Comparison of ENCODE assay signal across 1 cellular context in genomic region chr20:50478162-50479036, GRCh38.
A peak's percentile ranks its signal among the peaks of the same experiment; 100 is the strongest.
TF ChIP-seq lines count a peak whose summit lies in the region.

No MANE protein-coding gene starts in this region.

TF ChIP-seq in K562, 482 proteins besides CTCF, POLR2A, EP300 and RAD21 (continued from another document and continues in another):
- peak; percentile 56; the same call in 1 of the 2 replicates for TF ChIP-seq E2F1 (CRISPR knock-in tag; IDR thresholded peaks at IDR 0.05)
- TF ChIP-seq GTF2E2 (tag; IDR thresholded peaks at IDR 0.05), result no peak
- TF ChIP-seq ZKSCAN3 (CRISPR knock-in tag; IDR thresholded peaks at IDR 0.05), result no peak
- peak; percentile 74 for TF ChIP-seq ESRRA (IDR thresholded peaks at IDR 0.05; ENCODE audit: borderline replicate concordance, low read depth)
- TF ChIP-seq ZNF41 (CRISPR knock-in tag; conservative IDR thresholded peaks at IDR 0.05), result 0 out of 2 replicates have a peak, but pooled peaks have one; percentile 4
- no peak for TF ChIP-seq TRIM25 (IDR thresholded peaks at IDR 0.05; ENCODE audit: borderline replicate concordance)
- TF ChIP-seq ZNF77 (CRISPR knock-in tag; IDR thresholded peaks at IDR 0.05), result no peak
- TF ChIP-seq, protein P1, sequence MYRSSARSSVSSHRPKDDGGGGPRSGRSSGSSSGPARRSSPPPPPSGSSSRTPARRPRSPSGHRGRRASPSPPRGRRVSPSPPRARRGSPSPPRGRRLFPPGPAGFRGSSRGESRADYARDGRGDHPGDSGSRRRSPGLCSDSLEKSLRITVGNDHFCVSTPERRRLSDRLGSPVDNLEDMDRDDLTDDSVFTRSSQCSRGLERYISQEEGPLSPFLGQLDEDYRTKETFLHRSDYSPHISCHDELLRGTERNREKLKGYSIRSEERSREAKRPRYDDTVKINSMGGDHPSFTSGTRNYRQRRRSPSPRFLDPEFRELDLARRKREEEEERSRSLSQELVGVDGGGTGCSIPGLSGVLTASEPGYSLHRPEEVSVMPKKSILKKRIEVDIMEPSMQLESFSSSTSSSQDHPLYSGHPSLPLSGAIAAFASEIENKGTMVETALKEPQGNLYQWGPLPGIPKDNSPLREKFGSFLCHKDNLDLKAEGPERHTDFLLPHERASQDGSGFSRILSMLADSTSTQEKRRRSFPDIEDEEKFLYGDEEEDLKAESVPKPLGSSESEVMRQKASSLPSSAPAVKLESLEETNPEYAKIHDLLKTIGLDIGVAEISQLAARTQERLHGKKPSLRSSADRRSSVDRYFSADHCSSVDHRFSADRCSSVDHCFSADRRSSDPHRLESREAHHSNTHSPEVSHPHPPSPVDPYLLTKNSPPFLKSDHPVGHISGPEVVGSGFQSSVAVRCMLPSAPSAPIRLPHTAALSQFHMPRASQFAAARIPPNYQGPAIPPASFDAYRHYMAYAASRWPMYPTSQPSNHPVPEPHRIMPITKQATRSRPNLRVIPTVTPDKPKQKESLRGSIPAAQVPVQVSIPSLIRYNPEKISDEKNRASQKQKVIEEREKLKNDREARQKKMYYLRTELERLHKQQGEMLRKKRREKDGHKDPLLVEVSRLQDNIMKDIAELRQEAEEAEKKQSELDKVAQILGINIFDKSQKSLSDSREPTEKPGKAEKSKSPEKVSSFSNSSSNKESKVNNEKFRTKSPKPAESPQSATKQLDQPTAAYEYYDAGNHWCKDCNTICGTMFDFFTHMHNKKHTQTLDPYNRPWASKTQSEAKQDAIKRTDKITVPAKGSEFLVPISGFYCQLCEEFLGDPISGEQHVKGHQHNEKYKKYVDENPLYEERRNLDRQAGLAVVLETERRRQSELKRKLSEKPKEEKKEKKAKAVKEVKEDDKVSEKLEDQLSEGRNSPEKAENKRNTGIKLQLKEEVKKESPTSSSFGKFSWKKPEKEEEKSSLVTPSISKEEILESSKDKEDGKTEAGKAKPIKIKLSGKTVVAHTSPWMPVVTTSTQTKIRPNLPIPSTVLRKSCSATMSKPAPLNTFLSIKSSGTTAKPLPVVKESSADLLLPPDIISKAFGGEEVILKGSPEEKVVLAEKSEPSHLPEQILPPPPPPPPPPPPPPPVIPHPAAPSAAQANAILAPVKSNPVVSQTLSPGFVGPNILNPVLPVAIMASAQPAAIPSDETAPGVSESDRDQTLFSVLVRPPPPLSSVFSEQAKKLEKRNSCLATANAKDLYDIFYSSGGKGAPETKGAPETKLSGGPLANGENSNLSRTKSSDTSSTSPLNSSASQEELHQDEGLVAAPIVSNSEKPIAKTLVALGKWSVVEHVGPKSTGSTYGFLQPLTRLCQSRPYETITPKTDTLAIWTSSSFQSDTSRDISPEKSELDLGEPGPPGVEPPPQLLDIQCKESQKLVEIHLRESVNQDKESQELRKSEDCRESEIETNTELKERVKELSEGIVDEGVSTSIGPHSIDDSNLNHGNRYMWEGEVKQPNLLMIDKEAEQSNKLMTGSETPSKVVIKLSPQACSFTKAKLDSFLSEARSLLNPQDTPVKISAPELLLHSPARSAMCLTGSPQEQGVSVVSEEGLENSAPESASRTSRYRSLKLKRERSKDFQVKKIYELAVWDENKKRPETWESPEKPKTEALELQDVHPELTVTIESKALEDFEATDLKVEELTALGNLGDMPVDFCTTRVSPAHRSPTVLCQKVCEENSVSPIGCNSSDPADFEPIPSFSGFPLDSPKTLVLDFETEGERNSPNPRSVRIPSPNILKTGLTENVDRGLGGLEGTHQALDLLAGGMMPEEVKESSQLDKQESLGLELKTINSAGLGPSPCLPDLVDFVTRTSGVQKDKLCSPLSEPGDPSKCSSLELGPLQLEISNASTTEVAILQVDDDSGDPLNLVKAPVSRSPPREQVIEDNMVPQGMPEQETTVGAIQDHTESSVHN (IDR thresholded peaks at IDR 0.05; ENCODE audit: borderline replicate concordance in 1 of 2, low read depth in 1 of 2), result no peak
- peak in 1 of 2 experiments; percentile 81; a peak in 2 of 4 replicates for TF ChIP-seq RCOR1 (IDR thresholded peaks at IDR 0.05; ENCODE audit: borderline replicate concordance in 1 of 2, low read depth in 2 of 2, low read length in 2 of 2)
- TF ChIP-seq TBP (optimal IDR thresholded peaks at IDR 0.05; ENCODE audit: low read depth, low read length), result no peak
- TF ChIP-seq ZNF507 (tag; conservative IDR thresholded peaks at IDR 0.05), result no peak
- TF ChIP-seq ZFPM2 (CRISPR knock-in tag; IDR thresholded peaks at IDR 0.05), result no peak
- no peak for TF ChIP-seq FUS (optimal IDR thresholded peaks at IDR 0.05; ENCODE audit: low read depth, low read length)
- 0 out of 2 replicates have a peak, but pooled peaks have one; percentile 54 for TF ChIP-seq ZBTB9 (CRISPR knock-in tag; IDR thresholded peaks at IDR 0.05)
- TF ChIP-seq ZNF407 (IDR thresholded peaks at IDR 0.05; ENCODE audit: low read depth), result no peak
- TF ChIP-seq, protein P2, sequence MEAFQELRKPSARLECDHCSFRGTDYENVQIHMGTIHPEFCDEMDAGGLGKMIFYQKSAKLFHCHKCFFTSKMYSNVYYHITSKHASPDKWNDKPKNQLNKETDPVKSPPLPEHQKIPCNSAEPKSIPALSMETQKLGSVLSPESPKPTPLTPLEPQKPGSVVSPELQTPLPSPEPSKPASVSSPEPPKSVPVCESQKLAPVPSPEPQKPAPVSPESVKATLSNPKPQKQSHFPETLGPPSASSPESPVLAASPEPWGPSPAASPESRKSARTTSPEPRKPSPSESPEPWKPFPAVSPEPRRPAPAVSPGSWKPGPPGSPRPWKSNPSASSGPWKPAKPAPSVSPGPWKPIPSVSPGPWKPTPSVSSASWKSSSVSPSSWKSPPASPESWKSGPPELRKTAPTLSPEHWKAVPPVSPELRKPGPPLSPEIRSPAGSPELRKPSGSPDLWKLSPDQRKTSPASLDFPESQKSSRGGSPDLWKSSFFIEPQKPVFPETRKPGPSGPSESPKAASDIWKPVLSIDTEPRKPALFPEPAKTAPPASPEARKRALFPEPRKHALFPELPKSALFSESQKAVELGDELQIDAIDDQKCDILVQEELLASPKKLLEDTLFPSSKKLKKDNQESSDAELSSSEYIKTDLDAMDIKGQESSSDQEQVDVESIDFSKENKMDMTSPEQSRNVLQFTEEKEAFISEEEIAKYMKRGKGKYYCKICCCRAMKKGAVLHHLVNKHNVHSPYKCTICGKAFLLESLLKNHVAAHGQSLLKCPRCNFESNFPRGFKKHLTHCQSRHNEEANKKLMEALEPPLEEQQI (IDR thresholded peaks at IDR 0.05), result no peak
- no peak for TF ChIP-seq HBP1 (CRISPR knock-in tag; IDR thresholded peaks at IDR 0.05)
- TF ChIP-seq XRCC4 (IDR thresholded peaks at IDR 0.05; ENCODE audit: extremely low read depth, insufficient read depth, insufficient read length), result no peak
- no peak for TF ChIP-seq OTX1 (CRISPR knock-in tag; IDR thresholded peaks at IDR 0.05)
- no peak for TF ChIP-seq ZNF408 (CRISPR knock-in tag; IDR thresholded peaks at IDR 0.05; ENCODE audit: low read depth)
- TF ChIP-seq NUFIP1 (IDR thresholded peaks at IDR 0.05; ENCODE audit: partially characterized antibody), result no peak
- TF ChIP-seq SRSF7 (optimal IDR thresholded peaks at IDR 0.05; ENCODE audit: low read depth, low read length), result no peak
- TF ChIP-seq HNRNPL (IDR thresholded peaks at IDR 0.05; ENCODE audit: low read depth, low read length), result no peak
- TF ChIP-seq POLR3G (IDR thresholded peaks at IDR 0.05; ENCODE audit: extremely low read depth, insufficient read length, insufficient replicate concordance), result no peak
- TF ChIP-seq CCAR2 (IDR thresholded peaks at IDR 0.05; ENCODE audit: low read depth, low read length), result 0 out of 2 replicates have a peak, but pooled peaks have one; percentile 75
- TF ChIP-seq NFATC3 (IDR thresholded peaks at IDR 0.05), result no peak
- no peak for TF ChIP-seq RAD51 (IDR thresholded peaks at IDR 0.05; ENCODE audit: borderline replicate concordance, low read depth)
